Comparison of ENCODE assay signal across 1 cellular context in the genomic region with DNA sequence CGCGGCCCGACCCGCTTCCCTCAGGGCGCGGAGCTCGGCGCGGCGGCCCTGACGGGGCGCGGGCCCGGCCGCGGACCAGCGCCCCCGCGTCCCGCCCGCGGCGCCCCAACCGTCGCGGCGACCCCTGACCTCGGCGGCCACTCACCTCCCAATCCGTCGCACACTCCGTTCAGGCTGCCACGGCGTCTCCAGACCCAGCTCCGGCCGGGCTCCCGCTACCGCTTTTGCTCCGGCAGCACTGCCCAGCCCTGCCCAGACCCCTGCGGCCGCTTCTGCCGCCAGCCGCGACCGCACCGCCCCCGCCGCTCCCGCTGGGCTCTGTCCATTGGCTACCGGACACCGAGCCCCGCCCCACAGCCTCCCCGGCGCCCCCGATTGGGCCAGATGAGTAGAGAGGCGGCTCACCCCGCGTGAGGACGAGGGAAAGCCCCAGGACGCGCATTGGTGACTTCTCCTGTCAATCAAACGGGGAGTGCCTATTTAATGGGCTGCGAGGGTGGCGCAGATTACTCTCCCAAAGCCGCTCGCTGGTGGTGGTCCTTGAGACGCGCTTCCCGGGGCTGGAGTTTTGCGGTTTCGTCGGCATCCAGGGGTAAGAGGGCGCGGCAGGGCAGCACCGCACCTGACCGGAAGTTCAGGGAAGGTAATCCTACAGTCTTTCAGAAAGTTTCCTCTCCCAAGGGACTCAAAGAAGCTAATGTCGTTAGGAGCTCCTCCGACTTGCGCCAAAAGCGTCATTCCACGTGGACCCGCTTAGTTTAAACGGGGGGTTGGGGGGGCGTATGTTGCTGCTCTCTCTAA.
TF ChIP-seq lines count a peak whose summit lies in the region.

PACSIN2 (minus strand) TSS at position 274 of the 801 bp plus-strand sequence. CDS start 103,069 bp downstream, outside the sequence.

TF ChIP-seq in liver, 16 proteins besides CTCF, POLR2A, EP300 and RAD21 (continued from another document):
- TF ChIP-seq, protein P1, sequence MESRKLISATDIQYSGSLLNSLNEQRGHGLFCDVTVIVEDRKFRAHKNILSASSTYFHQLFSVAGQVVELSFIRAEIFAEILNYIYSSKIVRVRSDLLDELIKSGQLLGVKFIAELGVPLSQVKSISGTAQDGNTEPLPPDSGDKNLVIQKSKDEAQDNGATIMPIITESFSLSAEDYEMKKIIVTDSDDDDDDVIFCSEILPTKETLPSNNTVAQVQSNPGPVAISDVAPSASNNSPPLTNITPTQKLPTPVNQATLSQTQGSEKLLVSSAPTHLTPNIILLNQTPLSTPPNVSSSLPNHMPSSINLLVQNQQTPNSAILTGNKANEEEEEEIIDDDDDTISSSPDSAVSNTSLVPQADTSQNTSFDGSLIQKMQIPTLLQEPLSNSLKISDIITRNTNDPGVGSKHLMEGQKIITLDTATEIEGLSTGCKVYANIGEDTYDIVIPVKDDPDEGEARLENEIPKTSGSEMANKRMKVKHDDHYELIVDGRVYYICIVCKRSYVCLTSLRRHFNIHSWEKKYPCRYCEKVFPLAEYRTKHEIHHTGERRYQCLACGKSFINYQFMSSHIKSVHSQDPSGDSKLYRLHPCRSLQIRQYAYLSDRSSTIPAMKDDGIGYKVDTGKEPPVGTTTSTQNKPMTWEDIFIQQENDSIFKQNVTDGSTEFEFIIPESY (IDR thresholded peaks at IDR 0.05), result no peak
